Comparison of ENCODE assay signal across 13 cellular contexts in genomic region chr1:199084293-199084692, GRCh38.
A peak's percentile ranks its signal among the peaks of the same experiment; 100 is the strongest.
DNase-seq lines count a peak whose midpoint lies in the region; ATAC-seq and TF ChIP-seq lines count a peak whose summit lies in the region.
"Had no signal": no experiment of that assay in that cellular context is flagged by ENCODE, and none has a peak within 500 bp of the region (broad histone marks: within the 10 kb centered on the region; RNA-seq: fewer than 3 reads in every experiment).

No MANE protein-coding gene starts in this region.

- TF ChIP-seq CTCF in astrocyte of the spinal cord (IDR thresholded peaks at IDR 0.05; ENCODE audit: low read depth, low read length) = no peak
- TF ChIP-seq CTCF in nephron (IDR thresholded peaks at IDR 0.05; ENCODE audit: unreplicated experiment in 3 of 3) = no peak

- DNase-seq in EH (ENCODE audit: low read depth) (peak; percentile 69), M059J (ENCODE audit: low read depth) (peak; percentile 57), astrocyte of the spinal cord (ENCODE audit: low read depth, low spot score) (peak; percentile 23), NCI-H510A (lab: John Stamatoyannopoulos, UW) (no peak)
- no peak for DNase-seq in activated CD4-positive, CD25-positive, alpha-beta regulatory T cell treated with anti-CD3 and anti-CD28 coated beads, Interleukin-2, amount 50 U/mL, for 72 hours
- DNase-seq: activated CD4-positive, alpha-beta T cell treated with anti-CD3 and anti-CD28 coated beads, Interleukin-2, amount 50 U/mL, for 48 hours; activated naive CD4-positive, alpha-beta T cell treated with anti-CD3 and anti-CD28 coated beads, Interleukin-2, amount 50 U/mL, for 16 hours; NCI-H1105; stimulated activated CD4-positive, alpha-beta T cell treated with anti-CD3 and anti-CD28 coated beads, Interleukin-2, amount 100 ng/mL, for 24 hours; stimulated activated naive B cell treated with anti-CD40 and anti-IgM and Interleukin-4, amounts not matched to agents 10 μg/mL and 1 μg/mL and 100 μg/mL, for 72 hours had no signal

- H3K4me1 Mint-ChIP-seq in nephron = peaks cover 35% of the 10 kb centered on the region

- H3K27ac Mint-ChIP-seq in nephron = peak overlapping the region; percentile 31 to 85 (median 81)
- H3K27ac Mint-ChIP-seq: stimulated activated naive B cell treated with anti-CD40 and anti-IgM and Interleukin-4, amounts not matched to agents 10 μg/mL and 1 μg/mL and 100 μg/mL, for 72 hours had no signal

- H3K36me3 Mint-ChIP-seq in nephron (ENCODE audit: low read depth) = no peaks in the 10 kb centered on the region

- no peaks in the 10 kb centered on the region for H3K27me3 Mint-ChIP-seq in nephron (ENCODE audit: low read depth)
- H3K27me3 Mint-ChIP-seq: stimulated activated naive B cell treated with anti-CD40 and anti-IgM and Interleukin-4, amounts not matched to agents 10 μg/mL and 1 μg/mL and 100 μg/mL, for 72 hours had no signal

- in situ Hi-C loops in astrocyte of the spinal cord (cut with HindIII; ENCODE audit: low sequenced_read_pairs) = no loop called here

- H3K9me3 Mint-ChIP-seq in nephron = no peaks in the 10 kb centered on the region

- ATAC-seq in GM21515 (IDR thresholded peaks at IDR 0.05; ENCODE audit: unreplicated experiment) (no peak), GM18870 (IDR thresholded peaks at IDR 0.05; ENCODE audit: unreplicated experiment) (no peak)

- no peak overlapping the region for H3K4me3 ChIP-seq in astrocyte of the spinal cord (ENCODE audit: low read depth, low read length)

- H3K4me3 Mint-ChIP-seq in nephron = no peak overlapping the region
- H3K4me3 Mint-ChIP-seq: stimulated activated naive B cell treated with anti-CD40 and anti-IgM and Interleukin-4, amounts not matched to agents 10 μg/mL and 1 μg/mL and 100 μg/mL, for 72 hours had no signal

Comparison
In these comparisons a context has a peak if more than half of its experiments do, and no peak if none do; other contexts are left out.
1. DNase-seq: peak in EH (single experiment), M059J (single experiment) and astrocyte of the spinal cord (single experiment); none in activated CD4-positive, CD25-positive, alpha-beta regulatory T cell treated with anti-CD3 and anti-CD28 coated beads, Interleukin-2, amount 50 U/mL, for 72 hours (single experiment) and NCI-H510A (single experiment).